ENCODE assay signal across 8 cellular contexts in genomic region chr6:53793318-53793975, GRCh38. TPM values are rescaled to one million over a fixed set of nuclear protein-coding genes. Genes with fewer than 3 reads are reported as not detected.
DNase-seq lines count a peak whose midpoint lies in the region; ATAC-seq, FAIRE-seq and TF ChIP-seq lines count a peak whose summit lies in the region.

No MANE protein-coding gene starts in this region.

- POLR2A ChIA-PET in AG04449 (lab: Yijun Ruan, JAX): interaction anchor here (1.4 to 2.4 kb wide), 2 partner anchors 162 to 167 kb away, joined by 4 to 20 read pairs; no protein-coding TSS in a partner anchor

- peak overlapping the region in 1 of 5 donors; percentile 52 for H3K27ac ChIP-seq in adrenal gland

- ATAC-seq in GM18519 (IDR thresholded peaks at IDR 0.05; ENCODE audit: low FRiP score, unreplicated experiment): peak; percentile 36
- ATAC-seq in left ventricle myocardium superior: peak; percentile 40

- peaks cover 11% of the 10 kb centered on the region for H3K9me3 Mint-ChIP-seq in progenitor cell of endocrine pancreas (ENCODE audit: low read depth)

- FAIRE-seq in RCC 7860 (lab: Jason Lieb, UNC): no peak

- peaks cover 0 to 5% (median 0%) of the 10 kb centered on the region in 3 donors for H3K9me3 ChIP-seq in adrenal gland (replicated peaks in 1 of 3)

- H3K36me3 Mint-ChIP-seq in progenitor cell of endocrine pancreas (ENCODE audit: insufficient read depth): peaks cover 10% of the 10 kb centered on the region

- no peaks in the 10 kb centered on the region for H3K36me3 ChIP-seq in adrenal gland (replicated peaks in 1 of 2)

- no peak for TF ChIP-seq POLR2A in adrenal gland (IDR thresholded peaks at IDR 0.05)

- H3K27ac Mint-ChIP-seq in progenitor cell of endocrine pancreas: peak overlapping the region; percentile 100

- no peak for DNase-seq in AG04449 (ENCODE audit: low read depth, low spot score)
- DNase-seq in Jurkat, Clone E6-1 (ENCODE audit: low read depth, low spot score): peak; percentile 73
- peak; percentile 17 for DNase-seq in RCC 7860 (ENCODE audit: low spot score)
- peak; percentile 39 to 73 (median 53) for DNase-seq in adrenal gland
- DNase-seq in left ventricle myocardium superior: peak; percentile 42
- DNase-seq in progenitor cell of endocrine pancreas (ENCODE audit: low spot score, unreplicated experiment): peak; percentile 56
- no peak for DNase-seq in foreskin melanocyte

- TF ChIP-seq CTCF in AG04449 (IDR thresholded peaks at IDR 0.05; ENCODE audit: insufficient read depth, low read length, missing control alignments) (no peak), adrenal gland (IDR thresholded peaks at IDR 0.05) (no peak), progenitor cell of endocrine pancreas (IDR thresholded peaks at IDR 0.05; ENCODE audit: unreplicated experiment) (no peak)

- H3K4me3 ChIP-seq in AG04449 (ENCODE audit: low read depth, low read length): peak overlapping the region; percentile 86
- H3K4me3 ChIP-seq in Jurkat, Clone E6-1 (ENCODE audit: low read length): peak overlapping the region; percentile 96
- peak overlapping the region in 3 of 4 donors; percentile 82 to 94 (median 93) for H3K4me3 ChIP-seq in adrenal gland

- CTCF ChIA-PET in AG04449 (lab: Yijun Ruan, JAX): interaction anchor here (0.9 to 9.3 kb wide), 11 partner anchors 10 to 166 kb away, joined by 3 to 64 read pairs (median 7); no protein-coding TSS in a partner anchor

- H3K27me3 ChIP-seq in adrenal gland: no peaks in the 10 kb centered on the region

- H3K4me1 Mint-ChIP-seq in progenitor cell of endocrine pancreas (ENCODE audit: low read depth): peaks cover 38% of the 10 kb centered on the region

- intact Hi-C loops in adrenal gland (cut with DNase I) (loop anchor here (10.0 kb wide), 1 partner anchor 161 kb away; no protein-coding TSS in a partner anchor), left ventricle myocardium superior (cut with micrococcal nuclease) (loop anchor here (10.0 kb wide), 1 partner anchor 161 kb away; no protein-coding TSS in a partner anchor)

- 0 to 2% (median 1%) methylated on average over 16 of the region's 16 CpGs for WGBS in adrenal gland, 4 donors

- H3K4me1 ChIP-seq in adrenal gland (replicated peaks in 1 of 2): peaks cover 10 to 23% of the 10 kb centered on the region in 2 donors

- H3K27me3 Mint-ChIP-seq in progenitor cell of endocrine pancreas: no peaks in the 10 kb centered on the region

- peak overlapping the region; percentile 90 for H3K4me3 Mint-ChIP-seq in progenitor cell of endocrine pancreas (ENCODE audit: low read depth)

RNA-seq across cellular contexts. Expression of gene LRRC1, which starts 1.4 kb away (rescaled TPM):
- polyA plus RNA-seq in Jurkat, Clone E6-1 (2012; ENCODE audit: insufficient read depth, insufficient read length): 7.8 TPM
- total RNA-seq in adrenal gland (1 to 10 TPM; 2.1 to 7.8 (median 4.0) TPM), left ventricle myocardium superior (2.0 TPM), progenitor cell of endocrine pancreas (36.2 and 39.2 TPM in 2 replicates)
- 1 to 10 TPM; 3.3 to 5.6 (median 4.7) TPM for polyA plus RNA-seq in adrenal gland

Comparison
In these comparisons a context has a peak if more than half of its experiments do, and no peak if none do; other contexts are left out.
1. DNase-seq: peak in Jurkat, Clone E6-1 (single experiment), RCC 7860 (single experiment), adrenal gland (7 of 7), left ventricle myocardium superior (single experiment) and progenitor cell of endocrine pancreas (single experiment); none in AG04449 (single experiment) and foreskin melanocyte (single experiment).
2. Peak in every context shown above with its lines, with median percentiles within 50 percentile points of each other: H3K4me3 ChIP-seq.